In the genomic region with DNA sequence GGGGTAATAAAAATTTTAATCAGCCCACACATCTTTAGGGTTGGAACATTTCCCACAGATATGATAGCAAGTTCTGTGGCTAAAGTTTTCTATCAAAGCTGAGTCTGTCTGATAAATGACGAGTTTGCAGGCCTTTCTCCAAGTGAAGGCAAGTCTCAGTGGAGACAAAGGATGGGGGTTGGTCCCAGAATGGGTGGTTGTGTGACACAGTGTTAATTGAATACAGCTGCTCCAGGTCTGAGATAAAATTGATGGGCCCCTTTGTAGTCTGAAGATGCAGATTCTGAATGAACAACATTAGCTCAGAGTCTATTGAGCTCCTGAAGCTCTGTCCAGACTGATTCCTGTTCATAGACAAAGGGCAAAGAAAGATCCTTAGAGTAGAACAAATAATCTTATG, we compare ENCODE assay signal across 25 cellular contexts.
"Had no signal": no experiment of that assay in that cellular context is flagged by ENCODE, and none has a peak within 500 bp of the region (broad histone marks: within the 10 kb centered on the region; RNA-seq: fewer than 3 reads in every experiment).

No MANE protein-coding gene starts in this region.

- H3K27me3 Mint-ChIP-seq: activated CD4-positive, alpha-beta memory T cell treated with anti-CD3 and anti-CD28 coated beads, Interleukin-2, amount 10 ng/mL, durations not matched to agents 7 days and 5 days; activated CD4-positive, alpha-beta T cell treated with anti-CD3 and anti-CD28 coated beads, Interleukin-2, amount 10 ng/mL, durations not matched to agents 24 days and 14 days; central memory CD8-positive, alpha-beta T cell; stimulated activated naive B cell treated with anti-CD40 and anti-IgM and Interleukin-4, amounts not matched to agents 10 μg/mL and 1 μg/mL and 100 μg/mL, for 72 hours had no signal

- H3K27ac ChIP-seq: breast epithelium, sigmoid colon, vagina, VCaP had no signal

- H3K36me3 Mint-ChIP-seq: activated naive CD4-positive, alpha-beta T cell treated with anti-CD3 and anti-CD28 coated beads, Interleukin-2, amount 50 U/mL, for 72 hours; stimulated activated naive B cell treated with anti-CD40 and anti-IgM and Interleukin-4, amounts not matched to agents 10 μg/mL and 1 μg/mL and 100 μg/mL, for 72 hours had no signal

- FAIRE-seq: colon, endothelial cell of umbilical vein had no signal

- H3K9me3 ChIP-seq: breast epithelium, mucosa of descending colon, sigmoid colon, vagina had no signal

- H3K4me3 ChIP-seq: breast epithelium, mucosa of descending colon, sigmoid colon, smooth muscle cell, vagina had no signal

- H3K4me1 Mint-ChIP-seq: activated CD4-positive, alpha-beta memory T cell treated with anti-CD3 and anti-CD28 coated beads, Interleukin-2, amount 10 ng/mL, durations not matched to agents 7 days and 5 days; activated CD4-positive, alpha-beta T cell treated with anti-CD3 and anti-CD28 coated beads, Interleukin-2, amount 10 ng/mL, durations not matched to agents 24 days and 14 days; central memory CD8-positive, alpha-beta T cell had no signal

- ATAC-seq: activated CD4-positive, CD25-positive, alpha-beta regulatory T cell treated with anti-CD3 and anti-CD28 coated beads, Interleukin-2, amount 50 U/mL, for 24 hours; activated naive CD4-positive, alpha-beta T cell treated with anti-CD3 and anti-CD28 coated beads, Interleukin-2, amount 50 U/mL, for 72 hours; esophagus mucosa; left ventricle myocardium superior; mucosa of descending colon; stimulated activated naive B cell treated with anti-CD40 and anti-IgM and Interleukin-4, amounts not matched to agents 10 μg/mL and 1 μg/mL and 100 μg/mL, for 72 hours had no signal

- H3K4me2 ChIP-seq: smooth muscle cell had no signal

- H3K27ac Mint-ChIP-seq: activated CD4-positive, alpha-beta memory T cell treated with anti-CD3 and anti-CD28 coated beads, Interleukin-2, amount 10 ng/mL, durations not matched to agents 7 days and 5 days; activated CD4-positive, alpha-beta T cell treated with anti-CD3 and anti-CD28 coated beads, Interleukin-2, amount 10 ng/mL, durations not matched to agents 24 days and 14 days; activated naive CD4-positive, alpha-beta T cell treated with anti-CD3 and anti-CD28 coated beads, Interleukin-2, amount 50 U/mL, for 72 hours; stimulated activated naive B cell treated with anti-CD40 and anti-IgM and Interleukin-4, amounts not matched to agents 10 μg/mL and 1 μg/mL and 100 μg/mL, for 72 hours; T-helper 2 cell treated with Interferon-gamma antibody and Interleukin-4, amounts not matched to agents 5 μg/mL and 100 μg/mL, for 36 hours had no signal

- DNase-seq: activated CD4-positive, alpha-beta memory T cell treated with anti-CD3 and anti-CD28 coated beads, Interleukin-2, amount 10 ng/mL, durations not matched to agents 7 days and 5 days; activated CD4-positive, alpha-beta T cell treated with anti-CD3 and anti-CD28 coated beads, Interleukin-2, amount 10 ng/mL, durations not matched to agents 24 days and 14 days; activated gamma-delta T cell; aorta; effector memory CD4-positive, alpha-beta T cell; foreskin melanocyte; hippocampal formation; left ventricle myocardium superior; mammary epithelial cell; mucosa of descending colon; sigmoid colon; stimulated activated CD4-positive, alpha-beta T cell treated with anti-CD3 and anti-CD28 coated beads, Interleukin-15, amount 100 ng/mL, for 24 hours; stimulated activated naive B cell treated with anti-CD40 and anti-IgM and Interleukin-4, amounts not matched to agents 10 μg/mL and 1 μg/mL and 100 μg/mL, for 72 hours; trophoblast cell had no signal

- H3K9me3 Mint-ChIP-seq: activated CD4-positive, alpha-beta T cell treated with anti-CD3 and anti-CD28 coated beads, Interleukin-2, amount 10 ng/mL, durations not matched to agents 24 days and 14 days; stimulated activated naive B cell treated with anti-CD40 and anti-IgM and Interleukin-4, amounts not matched to agents 10 μg/mL and 1 μg/mL and 100 μg/mL, for 72 hours; T-helper 2 cell treated with Interferon-gamma antibody and Interleukin-4, amounts not matched to agents 5 μg/mL and 100 μg/mL, for 36 hours had no signal

- H3K27me3 ChIP-seq: breast epithelium, sigmoid colon, vagina had no signal

- H3K4me3 Mint-ChIP-seq: activated CD4-positive, alpha-beta memory T cell treated with anti-CD3 and anti-CD28 coated beads, Interleukin-2, amount 10 ng/mL, durations not matched to agents 7 days and 5 days; activated CD4-positive, alpha-beta T cell treated with anti-CD3 and anti-CD28 coated beads, Interleukin-2, amount 10 ng/mL, durations not matched to agents 24 days and 14 days; central memory CD8-positive, alpha-beta T cell; stimulated activated naive B cell treated with anti-CD40 and anti-IgM and Interleukin-4, amounts not matched to agents 10 μg/mL and 1 μg/mL and 100 μg/mL, for 72 hours; T-helper 2 cell treated with Interferon-gamma antibody and Interleukin-4, amounts not matched to agents 5 μg/mL and 100 μg/mL, for 36 hours had no signal

- H3K4me1 ChIP-seq: breast epithelium, sigmoid colon, vagina had no signal

- H3K36me3 ChIP-seq: breast epithelium, sigmoid colon, vagina had no signal
